37 cellular contexts compared by ENCODE assay signal in genomic region chr21:40851749-40852148, GRCh38. TPM values are rescaled to one million over a fixed set of nuclear protein-coding genes. Genes with fewer than 3 reads are reported as not detected.
"Had no signal": no experiment of that assay in that cellular context is flagged by ENCODE, and none has a peak within 500 bp of the region (broad histone marks: within the 10 kb centered on the region; RNA-seq: fewer than 3 reads in every experiment).

No MANE protein-coding gene starts in this region.

- H3K4me1 ChIP-seq: adrenal gland, breast epithelium had no signal

- H3K27me3 ChIP-seq: brain microvascular endothelial cell had no signal

- H3K9me3 ChIP-seq: adrenal gland, body of pancreas, breast epithelium had no signal

- H3K4me1 Mint-ChIP-seq: activated B cell treated with CpG ODN at 0.5 μM for 24 hours; activated CD4-positive, alpha-beta T cell treated with anti-CD3 and anti-CD28 coated beads, Interleukin-2, amount 10 ng/mL, durations not matched to agents 24 days and 14 days; activated naive CD8-positive, alpha-beta T cell treated with anti-CD3 and anti-CD28 coated beads for 36 hours; activated T-helper 17 cell treated with anti-CD3 and anti-CD28 coated beads, Interleukin-2, amount 50 U/mL, for 72 hours had no signal

- H3K4me3 Mint-ChIP-seq: activated B cell treated with CpG ODN at 0.5 μM for 24 hours; activated CD4-positive, alpha-beta memory T cell treated with anti-CD3 and anti-CD28 coated beads for 36 hours; activated CD4-positive, alpha-beta T cell treated with anti-CD3 and anti-CD28 coated beads, Interleukin-2, amount 10 ng/mL, durations not matched to agents 24 days and 14 days; activated CD8-positive, alpha-beta T cell treated with anti-CD3 and anti-CD28 coated beads for 36 hours; activated naive CD4-positive, alpha-beta T cell treated with anti-CD3 and anti-CD28 coated beads for 36 hours; activated naive CD8-positive, alpha-beta T cell treated with anti-CD3 and anti-CD28 coated beads for 36 hours; activated T-cell treated with anti-CD3 and anti-CD28 coated beads, Interleukin-2, amount 50 U/mL, for 4 hours; activated T-cell treated with anti-CD3 and anti-CD28 coated beads, Interleukin-2, amount 50 U/mL, for 72 hours; activated T-helper 1 cell treated with anti-CD3 and anti-CD28 coated beads, Interleukin-12 subunit alpha, Interleukin-12 subunit beta, Interleukin-2, Interleukin-4 antibody, amounts not matched to agents 30 ng/mL and 10 ng/mL and 1 ng/mL, durations not matched to agents 14 hours and 24 hours and 36 hours; activated T-helper 17 cell treated with anti-CD3 and anti-CD28 coated beads, Interleukin-2, amount 50 U/mL, for 72 hours; T-helper 1 cell treated with Interleukin-12 subunit alpha and Interleukin-12 subunit beta and Interleukin-4 antibody, amounts not matched to agents 30 μg/mL and 1 μg/mL, for 36 hours; T-helper 2 cell treated with Interferon-gamma antibody and Interleukin-4, amounts not matched to agents 5 μg/mL and 100 μg/mL, for 36 hours had no signal

- ATAC-seq: activated CD8-positive, alpha-beta T cell treated with anti-CD3 and anti-CD28 coated beads for 36 hours; activated naive CD4-positive, alpha-beta T cell treated with anti-CD3 and anti-CD28 coated beads, Interleukin-2, amount 50 U/mL, for 72 hours; activated T-cell treated with anti-CD3 and anti-CD28 coated beads, Interleukin-2, amount 50 U/mL, for 4 hours; activated T-cell treated with anti-CD3 and anti-CD28 coated beads, Interleukin-2, amount 50 U/mL, for 72 hours; activated T-helper 17 cell treated with anti-CD3 and anti-CD28 coated beads, Interleukin-2, amount 50 U/mL, for 72 hours; body of pancreas had no signal

- H3K36me3 Mint-ChIP-seq: activated CD4-positive, alpha-beta memory T cell treated with anti-CD3 and anti-CD28 coated beads for 36 hours; activated naive CD4-positive, alpha-beta T cell treated with anti-CD3 and anti-CD28 coated beads, Interleukin-2, amount 50 U/mL, for 72 hours; activated naive CD8-positive, alpha-beta T cell treated with anti-CD3 and anti-CD28 coated beads for 36 hours had no signal

- H3K4me3 ChIP-seq: adrenal gland, body of pancreas, breast epithelium had no signal

- H3K9me3 Mint-ChIP-seq: activated CD4-positive, alpha-beta memory T cell treated with anti-CD3 and anti-CD28 coated beads for 36 hours; activated CD4-positive, alpha-beta T cell treated with anti-CD3 and anti-CD28 coated beads, Interleukin-2, amount 10 ng/mL, durations not matched to agents 24 days and 14 days; activated CD8-positive, alpha-beta T cell treated with anti-CD3 and anti-CD28 coated beads for 36 hours; activated naive CD4-positive, alpha-beta T cell treated with anti-CD3 and anti-CD28 coated beads for 36 hours; activated naive CD4-positive, alpha-beta T cell treated with anti-CD3 and anti-CD28 coated beads, Interleukin-2, amount 50 U/mL, for 72 hours; activated naive CD8-positive, alpha-beta T cell treated with anti-CD3 and anti-CD28 coated beads for 36 hours; activated T-cell treated with anti-CD3 and anti-CD28 coated beads, Interleukin-2, amount 50 U/mL, for 4 hours; activated T-cell treated with anti-CD3 and anti-CD28 coated beads, Interleukin-2, amount 50 U/mL, for 72 hours; activated T-helper 1 cell treated with anti-CD3 and anti-CD28 coated beads, Interleukin-12 subunit alpha, Interleukin-12 subunit beta, Interleukin-2, Interleukin-4 antibody, amounts not matched to agents 30 ng/mL and 10 ng/mL and 1 ng/mL, durations not matched to agents 14 hours and 24 hours and 36 hours; activated T-helper 17 cell treated with anti-CD3 and anti-CD28 coated beads, Interleukin-2, amount 50 U/mL, for 72 hours; T-helper 1 cell treated with Interleukin-12 subunit alpha and Interleukin-12 subunit beta and Interleukin-4 antibody, amounts not matched to agents 30 μg/mL and 1 μg/mL, for 36 hours; T-helper 2 cell treated with Interferon-gamma antibody and Interleukin-4, amounts not matched to agents 5 μg/mL and 100 μg/mL, for 36 hours had no signal

- H3K27ac Mint-ChIP-seq: activated B cell treated with CpG ODN at 0.5 μM for 24 hours; activated CD4-positive, alpha-beta memory T cell treated with anti-CD3 and anti-CD28 coated beads for 36 hours; activated CD4-positive, alpha-beta T cell treated with anti-CD3 and anti-CD28 coated beads, Interleukin-2, amount 10 ng/mL, durations not matched to agents 24 days and 14 days; activated CD8-positive, alpha-beta T cell treated with anti-CD3 and anti-CD28 coated beads for 36 hours; activated naive CD4-positive, alpha-beta T cell treated with anti-CD3 and anti-CD28 coated beads for 36 hours; activated naive CD4-positive, alpha-beta T cell treated with anti-CD3 and anti-CD28 coated beads, Interleukin-2, amount 50 U/mL, for 72 hours; activated naive CD8-positive, alpha-beta T cell treated with anti-CD3 and anti-CD28 coated beads for 36 hours; activated T-cell treated with anti-CD3 and anti-CD28 coated beads, Interleukin-2, amount 50 U/mL, for 72 hours; activated T-helper 1 cell treated with anti-CD3 and anti-CD28 coated beads, Interleukin-12 subunit alpha, Interleukin-12 subunit beta, Interleukin-2, Interleukin-4 antibody, amounts not matched to agents 30 ng/mL and 10 ng/mL and 1 ng/mL, durations not matched to agents 14 hours and 24 hours and 36 hours; activated T-helper 17 cell treated with anti-CD3 and anti-CD28 coated beads, Interleukin-2, amount 50 U/mL, for 72 hours; T-helper 1 cell treated with Interleukin-12 subunit alpha and Interleukin-12 subunit beta and Interleukin-4 antibody, amounts not matched to agents 30 μg/mL and 1 μg/mL, for 36 hours; T-helper 2 cell treated with Interferon-gamma antibody and Interleukin-4, amounts not matched to agents 5 μg/mL and 100 μg/mL, for 36 hours had no signal

- H3K36me3 ChIP-seq: adrenal gland, brain microvascular endothelial cell, breast epithelium had no signal

- H3K27ac ChIP-seq: adrenal gland, body of pancreas, brain microvascular endothelial cell, breast epithelium, VCaP had no signal

- DNase-seq: activated B cell treated with CpG ODN at 0.5 μM for 24 hours; activated CD4-positive, alpha-beta memory T cell treated with anti-CD3 and anti-CD28 coated beads for 36 hours; activated CD4-positive, alpha-beta T cell treated with anti-CD3 and anti-CD28 coated beads for 4 hours; activated CD4-positive, alpha-beta T cell treated with anti-CD3 and anti-CD28 coated beads, Interleukin-2, amount 50 U/mL, for 1 hour; activated CD4-positive, alpha-beta T cell treated with anti-CD3 and anti-CD28 coated beads, Interleukin-2, amount 50 U/mL, for 4 hours; activated CD4-positive, CD25-positive, alpha-beta regulatory T cell treated with anti-CD3 and anti-CD28 coated beads, Interleukin-2, amount 50 U/mL, for 72 hours; activated CD8-positive, alpha-beta memory T cell treated with anti-CD3 and anti-CD28 coated beads, Interleukin-2, amount 50 U/mL, for 4 hours; activated CD8-positive, alpha-beta T cell treated with anti-CD3 and anti-CD28 coated beads for 36 hours; activated effector memory CD4-positive, alpha-beta T cell treated with anti-CD3 and anti-CD28 coated beads, Interleukin-2, amount 50 U/mL, for 16 hours; activated gamma-delta T cell treated with Interleukin-2 at 50 U/mL for 16 hours; activated naive CD4-positive, alpha-beta T cell; activated naive CD4-positive, alpha-beta T cell treated with anti-CD3 and anti-CD28 coated beads for 36 hours; activated naive CD4-positive, alpha-beta T cell treated with anti-CD3 and anti-CD28 coated beads, Interleukin-2, amount 50 U/mL, for 16 hours; activated naive CD8-positive, alpha-beta T cell treated with anti-CD3 and anti-CD28 coated beads for 36 hours; activated T-cell treated with anti-CD3 and anti-CD28 coated beads for 4 hours; activated T-cell treated with anti-CD3 and anti-CD28 coated beads, Interleukin-2, amount 50 U/mL, for 1 hour; activated T-cell treated with anti-CD3 and anti-CD28 coated beads, Interleukin-2, amount 50 U/mL, for 4 hours; activated T-cell treated with anti-CD3 and anti-CD28 coated beads, Interleukin-2, amount 50 U/mL, for 72 hours; adrenal gland; amniotic stem cell; aorta; body of pancreas; brain microvascular endothelial cell; central memory CD4-positive, alpha-beta T cell; T-helper 1 cell; T-helper 2 cell; T-helper 9 cell had no signal

RNA-seq across cellular contexts. Expression of gene DSCAM, which starts 4.8 kb away (rescaled TPM):
- total RNA-seq: activated B cell treated with CpG ODN at 0.5 μM for 24 hours; activated CD4-positive, alpha-beta memory T cell treated with anti-CD3 and anti-CD28 coated beads for 36 hours; activated CD4-positive, alpha-beta T cell treated with anti-CD3 and anti-CD28 coated beads, Interleukin-2, amount 10 ng/mL, durations not matched to agents 24 days and 14 days; activated CD8-positive, alpha-beta memory T cell treated with anti-CD3 and anti-CD28 coated beads for 36 hours; activated CD8-positive, alpha-beta T cell treated with anti-CD3 and anti-CD28 coated beads for 36 hours; activated naive CD4-positive, alpha-beta T cell treated with anti-CD3 and anti-CD28 coated beads for 36 hours; activated naive CD4-positive, alpha-beta T cell treated with anti-CD3 and anti-CD28 coated beads, Interleukin-2, amount 50 U/mL, for 72 hours; activated naive CD8-positive, alpha-beta T cell treated with anti-CD3 and anti-CD28 coated beads for 36 hours; activated T-cell treated with anti-CD3 and anti-CD28 coated beads, Interleukin-2, amount 50 U/mL, for 4 hours; activated T-cell treated with anti-CD3 and anti-CD28 coated beads, Interleukin-2, amount 50 U/mL, for 72 hours; activated T-helper 1 cell treated with anti-CD3 and anti-CD28 coated beads, Interleukin-12 subunit alpha, Interleukin-12 subunit beta, Interleukin-2, Interleukin-4 antibody, amounts not matched to agents 30 ng/mL and 10 ng/mL and 1 ng/mL, durations not matched to agents 14 hours and 24 hours and 36 hours; activated T-helper 17 cell treated with anti-CD3 and anti-CD28 coated beads, Interleukin-2, amount 50 U/mL, for 72 hours; aorta; cardiac septum had no signal
- polyA plus RNA-seq: aorta had no signal
